8 cellular contexts compared by ENCODE assay signal in genomic region chr5:58759745-58760144, GRCh38.
A peak's percentile ranks its signal among the peaks of the same experiment; 100 is the strongest.
DNase-seq lines count a peak whose midpoint lies in the region; ATAC-seq and TF ChIP-seq lines count a peak whose summit lies in the region.

No MANE protein-coding gene starts in this region.

- POLR2A ChIA-PET in PC-9 (lab: Charles Lee; ENCODE audit: unreplicated experiment), result no interaction called here
- POLR2A ChIA-PET in WTC11 (lab: Charles Lee), result no interaction called here

- CTCF ChIA-PET in PC-9 (lab: Charles Lee), result no interaction called here
- CTCF ChIA-PET in WTC11 (lab: Charles Lee), result no interaction called here

- H3K9me3 Mint-ChIP-seq in WTC11, result no peaks in the 10 kb centered on the region

- no peak for TF ChIP-seq CTCF in PC-9 (conservative IDR thresholded peaks at IDR 0.05)
- TF ChIP-seq CTCF in upper lobe of right lung (IDR thresholded peaks at IDR 0.05), result no peak
- TF ChIP-seq CTCF in WTC11 (IDR thresholded peaks at IDR 0.05), result no peak

- H3K4me3 ChIP-seq in PC-9 (no peak overlapping the region), upper lobe of right lung (peak overlapping the region; percentile 34)

- H3K4me1 ChIP-seq in PC-9 (replicated peaks; ENCODE audit: insufficient read depth), result no peaks in the 10 kb centered on the region
- H3K4me1 ChIP-seq in upper lobe of right lung, result no peaks in the 10 kb centered on the region

- no peaks in the 10 kb centered on the region for H3K9me2 ChIP-seq in PC-9 (ENCODE audit: insufficient read depth)

- no peak overlapping the region for H3K4me3 Mint-ChIP-seq in WTC11

- intact Hi-C loops in PC-9 (cut with micrococcal nuclease; ENCODE audit: unreplicated experiment) (no loop called here), Right ventricle myocardium superior (cut with DNase I) (no loop called here), upper lobe of right lung (cut with DNase I) (no loop called here)

- H3K4me2 ChIP-seq in PC-9, result peak overlapping the region; percentile 60

- H3K27ac Mint-ChIP-seq in WTC11, result no peak overlapping the region

- no peaks in the 10 kb centered on the region for H3K27me3 Mint-ChIP-seq in WTC11 (ENCODE audit: low read depth)

- H3K36me3 Mint-ChIP-seq in WTC11, result no peaks in the 10 kb centered on the region

- H3K9me3 ChIP-seq in PC-9 (ENCODE audit: insufficient read depth, low read depth) (no peaks in the 10 kb centered on the region), upper lobe of right lung (no peaks in the 10 kb centered on the region)

- H3F3A ChIP-seq in PC-9 (ENCODE audit: insufficient read depth, low read depth), result no peaks in the 10 kb centered on the region

- ATAC-seq in HG02970 (IDR thresholded peaks at IDR 0.05; ENCODE audit: low FRiP score, unreplicated experiment), result peak; percentile 80
- ATAC-seq in Right ventricle myocardium superior (ENCODE audit: poor library complexity), result peak; percentile 73
- ATAC-seq in upper lobe of right lung, result peak; percentile 78
- ATAC-seq in WTC11, result no peak

- BruUV-seq in PC-9 (replicated peaks; lab: Mats Ljungman, UMichigan), result no TSS peak

- no peaks in the 10 kb centered on the region for H3K36me3 ChIP-seq in PC-9 (ENCODE audit: low read depth)
- H3K36me3 ChIP-seq in upper lobe of right lung, result no peaks in the 10 kb centered on the region

- no peaks in the 10 kb centered on the region for H3K27me3 ChIP-seq in PC-9 (ENCODE audit: insufficient read depth, low read depth)
- H3K27me3 ChIP-seq in upper lobe of right lung, result no peaks in the 10 kb centered on the region

- DNase-seq in SIG-M5 treated with dmso at 0.1 percent for 504 hours (lab: John Stamatoyannopoulos, UW; ENCODE audit: unreplicated experiment) (peak; percentile 67), SIG-M5 (lab: John Stamatoyannopoulos, UW) (no peak), PC-9 (no peak), Right ventricle myocardium superior (no peak), upper lobe of right lung (no peak), WTC11 (ENCODE audit: low spot score) (no peak)
- DNase-seq in stimulated activated CD4-positive, alpha-beta T cell treated with anti-CD3 and anti-CD28 coated beads, Interleukin-4, amount 100 ng/mL, for 1 hour, result no peak

- no peaks in the 10 kb centered on the region for H3K79me2 ChIP-seq in PC-9 (ENCODE audit: low read depth)

- no peak overlapping the region for H2AFZ ChIP-seq in PC-9

- H3K27ac ChIP-seq in PC-9 (no peak overlapping the region), upper lobe of right lung (no peak overlapping the region)

- no peaks in the 10 kb centered on the region for H4K20me1 ChIP-seq in PC-9 (ENCODE audit: insufficient read depth)

- H3K4me1 Mint-ChIP-seq in WTC11, result peaks cover 1% of the 10 kb centered on the region; the same call in 1 of the 2 replicates

TF ChIP-seq in WTC11, 78 proteins besides CTCF, POLR2A, EP300 and RAD21:
- no peak for TF ChIP-seq ZNF396 (CRISPR knock-in tag; IDR thresholded peaks at IDR 0.05; ENCODE audit: borderline replicate concordance)
- TF ChIP-seq NFYB (CRISPR knock-in tag; conservative IDR thresholded peaks at IDR 0.05; ENCODE audit: low read depth), result no peak
- TF ChIP-seq ZNF232 (CRISPR knock-in tag; IDR thresholded peaks at IDR 0.05), result no peak
- TF ChIP-seq ZNF425 (CRISPR knock-in tag; conservative IDR thresholded peaks at IDR 0.05), result no peak
- no peak for TF ChIP-seq SMAD4 (CRISPR knock-in tag; IDR thresholded peaks at IDR 0.05)
- TF ChIP-seq NFATC4 (CRISPR knock-in tag; IDR thresholded peaks at IDR 0.05), result no peak
- TF ChIP-seq FOXK1 (CRISPR knock-in tag; IDR thresholded peaks at IDR 0.05), result no peak
- no peak for TF ChIP-seq ZNF219 (CRISPR knock-in tag; IDR thresholded peaks at IDR 0.05; ENCODE audit: borderline replicate concordance)
